In genomic region chr6:111418971-111419693, GRCh38 we compare ENCODE assay signal across 15 cellular contexts.
DNase-seq lines count a peak whose midpoint lies in the region; ATAC-seq, FAIRE-seq and TF ChIP-seq lines count a peak whose summit lies in the region.
"Had no signal": no experiment of that assay in that cellular context is flagged by ENCODE, and none has a peak within 500 bp of the region (broad histone marks: within the 10 kb centered on the region; RNA-seq: fewer than 3 reads in every experiment).

No MANE protein-coding gene starts in this region.

- H3K36me3 ChIP-seq in cardiac muscle cell (no peaks in the 10 kb centered on the region), bronchial epithelial cell (ENCODE audit: control insufficient read depth, insufficient read depth, low read length) (no peaks in the 10 kb centered on the region), kidney epithelial cell (ENCODE audit: control insufficient read depth, insufficient read depth, low read length) (no peaks in the 10 kb centered on the region), left lung (peaks cover 0 to 5% of the 10 kb centered on the region in 2 donors)
- H3K36me3 ChIP-seq: gastrocnemius medialis had no signal

- ATAC-seq in Right ventricle myocardium inferior (no peak), left lung (no peak)
- ATAC-seq: gastrocnemius medialis; left lobe of liver; natural killer cell treated with Interleukin-12 subunit alpha and Interleukin-12 subunit beta and Interleukin-15 and Interleukin-18, amount 100 ng/mL, for 72 hours; sciatic nerve had no signal

- intact Hi-C loops in Right ventricle myocardium inferior (cut with DNase I): loop anchor here (10.0 kb wide), 1 partner anchor 56 kb away; no protein-coding TSS in a partner anchor
- intact Hi-C loops in left lung (cut with DNase I): no loop called here

- TF ChIP-seq CTCF in cardiac muscle cell (IDR thresholded peaks at IDR 0.05; ENCODE audit: low read depth, low read length) (no peak), bronchial epithelial cell (IDR thresholded peaks at IDR 0.05; ENCODE audit: insufficient read depth, low read length, severe bottlenecking) (no peak), kidney epithelial cell (IDR thresholded peaks at IDR 0.05; ENCODE audit: insufficient read depth, low read length, poor library complexity, severe bottlenecking) (no peak), left lung (IDR thresholded peaks at IDR 0.05) (no peak)

- H3K4me1 ChIP-seq in cardiac muscle cell (ENCODE audit: low read depth) (peaks cover 39% of the 10 kb centered on the region), left lung (peaks cover 10 to 36% of the 10 kb centered on the region in 2 donors)

- FAIRE-seq in bronchial epithelial cell (lab: Jason Lieb, UNC): no peak
- FAIRE-seq: HTR-8/SVneo had no signal

- H3K9me3 ChIP-seq in cardiac muscle cell (ENCODE audit: low read depth) (no peaks in the 10 kb centered on the region), left lung (no peaks in the 10 kb centered on the region)
- H3K9me3 ChIP-seq: gastrocnemius medialis had no signal

- no peak overlapping the region for H3K4me3 ChIP-seq in cardiac muscle cell
- no peak overlapping the region for H3K4me3 ChIP-seq in bronchial epithelial cell (ENCODE audit: low read depth, low read length)
- no peak overlapping the region for H3K4me3 ChIP-seq in kidney epithelial cell (ENCODE audit: low read depth, low read length)
- H3K4me3 ChIP-seq in left lung: no peak overlapping the region
- H3K4me3 ChIP-seq: gastrocnemius medialis had no signal

- peak overlapping the region; percentile 62 for H3K27ac ChIP-seq in cardiac muscle cell
- no peak overlapping the region for H3K27ac ChIP-seq in left lung
- H3K27ac ChIP-seq: gastrocnemius medialis had no signal

- H3K27me3 ChIP-seq in cardiac muscle cell (no peaks in the 10 kb centered on the region), bronchial epithelial cell (ENCODE audit: control insufficient read depth, insufficient read depth, low read length) (no peaks in the 10 kb centered on the region), kidney epithelial cell (ENCODE audit: control insufficient read depth, insufficient read depth, low read length) (no peaks in the 10 kb centered on the region), left lung (no peaks in the 10 kb centered on the region)
- H3K27me3 ChIP-seq: gastrocnemius medialis had no signal

- DNase-seq in cardiac muscle cell (ENCODE audit: low read depth in 1 of 2, low spot score in 1 of 2): peak in 1 of 2 donors; percentile 57
- DNase-seq in Right ventricle myocardium inferior (ENCODE audit: missing footprints): no peak
- peak; percentile 79 for DNase-seq in bronchial epithelial cell (ENCODE audit: low read depth)
- peak; percentile 16 for DNase-seq in kidney epithelial cell (ENCODE audit: low read depth)
- DNase-seq in SIG-M5 treated with dmso at 0.1 percent for 504 hours (lab: John Stamatoyannopoulos, UW; ENCODE audit: unreplicated experiment): no peak
- no peak for DNase-seq in left lung
- DNase-seq in RPMI8226: no peak
- no peak for DNase-seq in DMS 273 (lab: John Stamatoyannopoulos, UW; ENCODE audit: unreplicated experiment)
- DNase-seq: 8988T; activated T-cell treated with anti-CD3 and anti-CD28 coated beads, Interleukin-2, amount 50 U/mL, for 24 hours; gastrocnemius medialis had no signal

Comparison
In these comparisons a context has a peak if more than half of its experiments do, and no peak if none do; other contexts are left out.
1. DNase-seq: peak in bronchial epithelial cell (single experiment) and kidney epithelial cell (single experiment); none in Right ventricle myocardium inferior (single experiment), SIG-M5 treated with dmso at 0.1 percent for 504 hours (single experiment), left lung (0 of 2), RPMI8226 (single experiment) and DMS 273 (single experiment).